Comparison of ENCODE assay signal across 1 cellular context in genomic region chr5:150449491-150450339, GRCh38.
TF ChIP-seq lines count a peak whose summit lies in the region.

Gene RPS14 (minus strand): TSS chr5:150449739. CDS start chr5:150447733, 2,006 bp downstream.

TF ChIP-seq in HepG2, 621 proteins besides CTCF, POLR2A, EP300 and RAD21 (continued from another document and continues in another):
- TF ChIP-seq KIAA2018 (CRISPR knock-in tag; IDR thresholded peaks at IDR 0.05; ENCODE audit: borderline replicate concordance) (no peak), ZXDC (CRISPR knock-in tag; IDR thresholded peaks at IDR 0.05) (0 out of 2 replicates have a peak, but pooled peaks have one; percentile 58), XRCC5 (optimal IDR thresholded peaks at IDR 0.05; ENCODE audit: low read length) (peak; percentile 91), HNRNPL (IDR thresholded peaks at IDR 0.05; ENCODE audit: low read depth, low read length) (0 out of 2 replicates have a peak, but pooled peaks have one; percentile 70), SNAPC4 (CRISPR knock-in tag; IDR thresholded peaks at IDR 0.05) (peak; percentile 89), ZNF382 (CRISPR knock-in tag; IDR thresholded peaks at IDR 0.05; ENCODE audit: borderline replicate concordance) (no peak), NONO (IDR thresholded peaks at IDR 0.05) (no peak), NONO (CRISPR knock-in tag; conservative IDR thresholded peaks at IDR 0.05) (peak; percentile 86), ZBTB44 (CRISPR knock-in tag; IDR thresholded peaks at IDR 0.05) (peak; percentile 68; the same call in 1 of the 2 replicates), ZNF256 (CRISPR knock-in tag; conservative IDR thresholded peaks at IDR 0.05) (no peak), ATF7 (IDR thresholded peaks at IDR 0.05) (no peak), ATF7 (CRISPR knock-in tag; IDR thresholded peaks at IDR 0.05) (peak; percentile 39), DRAP1 (CRISPR knock-in tag; IDR thresholded peaks at IDR 0.05) (peak; percentile 92), ZFP91 (CRISPR knock-in tag; IDR thresholded peaks at IDR 0.05; ENCODE audit: borderline replicate concordance) (peak; percentile 94), SRY (CRISPR knock-in tag; IDR thresholded peaks at IDR 0.05) (peak; percentile 73), SRSF4 (IDR thresholded peaks at IDR 0.05; ENCODE audit: low read depth, low read length, poor library complexity, severe bottlenecking) (no peak), CSRNP1 (CRISPR knock-in tag; IDR thresholded peaks at IDR 0.05) (no peak), FOXM1 (CRISPR knock-in tag; IDR thresholded peaks at IDR 0.05) (0 out of 2 replicates have a peak, but pooled peaks have one; percentile 24), ZNF687 (CRISPR knock-in tag; IDR thresholded peaks at IDR 0.05) (peak; percentile 92), GABPB1 (CRISPR knock-in tag; IDR thresholded peaks at IDR 0.05) (peak; percentile 98), THAP11 (CRISPR knock-in tag; IDR thresholded peaks at IDR 0.05) (peak; percentile 94), TSC22D2 (CRISPR knock-in tag; IDR thresholded peaks at IDR 0.05; ENCODE audit: borderline replicate concordance) (peak; percentile 20; the same call in 1 of the 2 replicates), ZNF232 (CRISPR knock-in tag; IDR thresholded peaks at IDR 0.05; ENCODE audit: borderline replicate concordance) (peak; percentile 79; the same call in 1 of the 2 replicates), ARNT (IDR thresholded peaks at IDR 0.05) (no peak)
